ENCODE assay signal across 15 cellular contexts in genomic region chr14:19773204-19773603, GRCh38. TPM values are rescaled to one million over a fixed set of nuclear protein-coding genes. Genes with fewer than 3 reads are reported as not detected.
"Had no signal": no experiment of that assay in that cellular context is flagged by ENCODE, and none has a peak within 500 bp of the region (broad histone marks: within the 10 kb centered on the region; RNA-seq: fewer than 3 reads in every experiment).

Gene OR4M1 (plus strand): TSS chr14:19773504. CDS start chr14:19780323, 6,819 bp downstream.

RNA-seq across cellular contexts. Expression of gene OR4M1, which starts in this region (rescaled TPM):
- total RNA-seq: cerebellum, dermis microvascular lymphatic vessel endothelial cell, esophagus mucosa, esophagus squamous epithelium, gastrocnemius medialis, glomerular endothelial cell, heart right ventricle, kidney epithelial cell, left cardiac atrium, left lung, left ventricle myocardium superior, lower leg skin, lower lobe of right lung, lung microvascular endothelial cell, mucosa of gallbladder had no signal
